ENCODE assay signal across 12 cellular contexts in genomic region chr11:106961518-106961917, GRCh38. TPM values are rescaled to one million over a fixed set of nuclear protein-coding genes. Genes with fewer than 3 reads are reported as not detected.
DNase-seq lines count a peak whose midpoint lies in the region; TF ChIP-seq lines count a peak whose summit lies in the region.
"Had no signal": no experiment of that assay in that cellular context is flagged by ENCODE, and none has a peak within 500 bp of the region (broad histone marks: within the 10 kb centered on the region; RNA-seq: fewer than 3 reads in every experiment).

No MANE protein-coding gene starts in this region.

- H3K4me3 ChIP-seq in hepatocyte = no peak overlapping the region

- TF ChIP-seq CTCF in H9 (conservative IDR thresholded peaks at IDR 0.05) (no peak), hepatocyte (IDR thresholded peaks at IDR 0.05; ENCODE audit: poor library complexity) (no peak), glutamatergic neuron (IDR thresholded peaks at IDR 0.05; ENCODE audit: partially characterized antibody, unreplicated experiment) (no peak)

- H3K23me2 ChIP-seq in H9 (ENCODE audit: insufficient read length, low read depth, low read length, poor library complexity, severe bottlenecking) = no peaks in the 10 kb centered on the region

- H4K5ac ChIP-seq in H9 (ENCODE audit: insufficient read length, low read depth, low read length) = no peak overlapping the region

- H3K56ac ChIP-seq in H9 (ENCODE audit: insufficient read length, low read depth, low read length) = no peak overlapping the region

- H4K8ac ChIP-seq in H9 (replicated peaks; ENCODE audit: insufficient read length, low read depth, low read length) = no peak overlapping the region

- WGBS in H9 (ENCODE audit: extremely low coverage, insufficient read length, low lambda C conversion rate) = no CpG with 5 or more reads among the region's 1 CpG
- WGBS in hepatocyte (ENCODE audit: low lambda C conversion rate, missing lambda C conversion rate) = 21% methylated on average over 1 of the region's 1 CpG

- no peak overlapping the region for H3K9ac ChIP-seq in H9 (ENCODE audit: extremely low read depth, insufficient read length, low read length)

- peaks cover 0 to 2% of the 10 kb centered on the region in 2 experiments; a peak in 1 of 5 replicates for H3K9me3 Mint-ChIP-seq in H9
- H3K9me3 Mint-ChIP-seq in glutamatergic neuron (ENCODE audit: unreplicated experiment) = no peaks in the 10 kb centered on the region

- H4K91ac ChIP-seq in H9 (ENCODE audit: insufficient read length, low read depth, low read length) = no peak overlapping the region

- H3K27me3 ChIP-seq in H9 (ENCODE audit: insufficient read depth, low read length) (no peaks in the 10 kb centered on the region), hepatocyte (no peaks in the 10 kb centered on the region)

- H3K27me3 Mint-ChIP-seq in H9 (ENCODE audit: low read depth) (no peaks in the 10 kb centered on the region), glutamatergic neuron (ENCODE audit: unreplicated experiment) (peaks cover 2% of the 10 kb centered on the region)
- H3K27me3 Mint-ChIP-seq: activated CD4-positive, alpha-beta T cell treated with anti-CD3 and anti-CD28 coated beads, Interleukin-2, amount 10 ng/mL, durations not matched to agents 24 days and 14 days; activated naive CD8-positive, alpha-beta T cell had no signal

- H3K79me1 ChIP-seq in H9 (ENCODE audit: insufficient read depth, low read depth, low read length, poor library complexity, severe bottlenecking) = no peaks in the 10 kb centered on the region

- no peak overlapping the region for H3K18ac ChIP-seq in H9 (ENCODE audit: insufficient read length, low read depth, low read length)

- H2BK5ac ChIP-seq in H9 (ENCODE audit: insufficient read length, low read length) = no peak overlapping the region

- H3K4me2 ChIP-seq in H9 (ENCODE audit: insufficient read depth, insufficient read length, low read length) (no peak overlapping the region), hepatocyte (peak overlapping the region; percentile 28)

- H3T11ph ChIP-seq in H9 (ENCODE audit: low read length) = no peak overlapping the region

- H3K9me3 ChIP-seq in H9 (ENCODE audit: control insufficient read depth, low read depth, low read length) (no peaks in the 10 kb centered on the region), hepatocyte (ENCODE audit: low read depth) (no peaks in the 10 kb centered on the region)

- H3K36me3 ChIP-seq in hepatocyte (replicated peaks; ENCODE audit: insufficient read depth, low read depth) = no peaks in the 10 kb centered on the region

- H2BK120ac ChIP-seq in H9 (ENCODE audit: low read depth, low read length, poor library complexity, severe bottlenecking) = no peak overlapping the region

- H3K9me2 ChIP-seq in hepatocyte (replicated peaks; ENCODE audit: insufficient read depth) = no peaks in the 10 kb centered on the region

- H3K4me3 Mint-ChIP-seq in H9 = no peak overlapping the region
- no peak overlapping the region for H3K4me3 Mint-ChIP-seq in glutamatergic neuron (ENCODE audit: unreplicated experiment)
- H3K4me3 Mint-ChIP-seq: activated CD4-positive, alpha-beta T cell treated with anti-CD3 and anti-CD28 coated beads, Interleukin-2, amount 10 ng/mL, durations not matched to agents 24 days and 14 days; activated naive CD8-positive, alpha-beta T cell had no signal

- H2AFZ ChIP-seq in H9 (ENCODE audit: low read length) (no peak overlapping the region), hepatocyte (no peak overlapping the region)

- H3K79me2 ChIP-seq in H9 (ENCODE audit: insufficient read depth, low read length) = no peaks in the 10 kb centered on the region; the same call in 1 of the 2 replicates
- H3K79me2 ChIP-seq in hepatocyte = no peaks in the 10 kb centered on the region

- no peak overlapping the region for H2BK15ac ChIP-seq in H9 (ENCODE audit: low read depth, low read length)

- H3K27ac Mint-ChIP-seq in H9 = peak overlapping the region in 2 of 3 experiments; percentile 19 to 65; a peak in 3 of 7 replicates
- H3K27ac Mint-ChIP-seq in glutamatergic neuron (ENCODE audit: unreplicated experiment) = no peak overlapping the region
- H3K27ac Mint-ChIP-seq: activated CD4-positive, alpha-beta T cell treated with anti-CD3 and anti-CD28 coated beads, Interleukin-2, amount 10 ng/mL, durations not matched to agents 24 days and 14 days; activated naive CD8-positive, alpha-beta T cell had no signal

- H3K36me3 Mint-ChIP-seq in H9 (ENCODE audit: insufficient read depth in 1 of 3, low read depth in 3 of 3) (peaks cover 0 to 1% (median under 1%) of the 10 kb centered on the region in 3 experiments; a peak in 3 of 7 replicates), glutamatergic neuron (ENCODE audit: unreplicated experiment) (peaks cover under 1% of the 10 kb centered on the region)
- H3K36me3 Mint-ChIP-seq: activated naive CD8-positive, alpha-beta T cell had no signal

- no peak overlapping the region for H3K4ac ChIP-seq in H9 (ENCODE audit: low read depth, low read length)

- no peak overlapping the region for H2BK20ac ChIP-seq in H9 (ENCODE audit: low read depth, low read length, poor library complexity, severe bottlenecking)

- no peak overlapping the region for H3K23ac ChIP-seq in H9 (ENCODE audit: insufficient read length, low read depth, low read length)

- H3K27ac ChIP-seq in H9 (ENCODE audit: insufficient read length, low read depth, low read length) (no peak overlapping the region), hepatocyte (peak overlapping the region; percentile 26)

- no peak overlapping the region for H2AK5ac ChIP-seq in H9 (ENCODE audit: insufficient read length, low read length)

- H4K20me1 ChIP-seq in H9 (ENCODE audit: control insufficient read depth, insufficient read depth, insufficient read length) (no peaks in the 10 kb centered on the region), hepatocyte (ENCODE audit: insufficient read depth, poor library complexity, severe bottlenecking) (no peaks in the 10 kb centered on the region)

- H3K4me1 Mint-ChIP-seq in H9 = peaks cover 53% of the 10 kb centered on the region in 2 experiments
- H3K4me1 Mint-ChIP-seq in glutamatergic neuron (ENCODE audit: low read depth, unreplicated experiment) = peaks cover 21% of the 10 kb centered on the region
- H3K4me1 Mint-ChIP-seq: activated CD4-positive, alpha-beta T cell treated with anti-CD3 and anti-CD28 coated beads, Interleukin-2, amount 10 ng/mL, durations not matched to agents 24 days and 14 days had no signal

- H3K4me1 ChIP-seq in H9 (ENCODE audit: insufficient read depth, low read length) (peaks cover 11% of the 10 kb centered on the region; the same call in 1 of the 2 replicates), hepatocyte (ENCODE audit: insufficient read depth) (peaks cover 22% of the 10 kb centered on the region)

- H2BK12ac ChIP-seq in H9 (ENCODE audit: insufficient read length, low read depth, low read length) = no peak overlapping the region

- DNase-seq in H9 (no peak), amniotic stem cell (lab: John Stamatoyannopoulos, UW) (peak; percentile 81), hepatocyte (ENCODE audit: low spot score) (no peak), stromal cell of bone marrow (ENCODE audit: low read depth) (peak; percentile 68), NCI-H187 (lab: John Stamatoyannopoulos, UW) (no peak), putamen (ENCODE audit: low spot score) (no peak), islet precursor cell (no peak), glutamatergic neuron (no peak)
- DNase-seq: activated CD4-positive, alpha-beta T cell treated with anti-CD3 and anti-CD28 coated beads, Interleukin-2, amount 10 ng/mL, durations not matched to agents 24 days and 14 days; NCI-H2081 treated with DMSO at 0.1 percent for 48 hours; stimulated activated CD4-positive, alpha-beta T cell treated with anti-CD3 and anti-CD28 coated beads, Interleukin-4, amount 100 ng/mL, for 1 hour had no signal

- H3K14ac ChIP-seq in H9 (ENCODE audit: insufficient read depth, low read length) = no peak overlapping the region

RNA-seq across cellular contexts. Expression of gene GUCY1A2, which starts 56.8 kb away (rescaled TPM):
- total RNA-seq in H9 (2021) (0.55 and 0.70 TPM in 2 replicates), hepatocyte (8.4 and 9.1 TPM in 2 replicates), glutamatergic neuron (ENCODE audit: unreplicated experiment) (20.3 TPM)
- 1.3 and 3.3 TPM in 2 replicates for polyA plus RNA-seq in hepatocyte
- total RNA-seq: activated CD4-positive, alpha-beta T cell treated with anti-CD3 and anti-CD28 coated beads, Interleukin-2, amount 10 ng/mL, durations not matched to agents 24 days and 14 days had no signal

Comparison
In these comparisons a context has a peak if more than half of its experiments do, and no peak if none do; other contexts are left out.
1. DNase-seq: peak in amniotic stem cell (single experiment) and stromal cell of bone marrow (single experiment); none in H9 (single experiment), hepatocyte (single experiment), NCI-H187 (0 of 2), putamen (single experiment), islet precursor cell (single experiment) and glutamatergic neuron (single experiment).